12 cellular contexts compared by ENCODE assay signal in genomic region chr3:108103971-108104797, GRCh38. TPM values are rescaled to one million over a fixed set of nuclear protein-coding genes. Genes with fewer than 3 reads are reported as not detected.
DNase-seq lines count a peak whose midpoint lies in the region; ATAC-seq and TF ChIP-seq lines count a peak whose summit lies in the region.
"Had no signal": no experiment of that assay in that cellular context is flagged by ENCODE, and none has a peak within 500 bp of the region (broad histone marks: within the 10 kb centered on the region; RNA-seq: fewer than 3 reads in every experiment).

No MANE protein-coding gene starts in this region.

- H2AFZ ChIP-seq in IMR-90 (replicated peaks; ENCODE audit: low read length, poor library complexity) = peak overlapping the region; percentile 83

- in situ Hi-C loops in IMR-90 (cut with MboI; ENCODE audit: low sequenced_read_pairs) = no loop called here
- in situ Hi-C loops in SK-MEL-5 (cut with HindIII; ENCODE audit: low pct_unique_long_range_greater_than_20kb, low sequenced_read_pairs) = no loop called here

- H3K4me3 Mint-ChIP-seq in stimulated activated memory B cell treated with anti-CD40 and anti-IgM and Interleukin-4, amounts not matched to agents 10 μg/mL and 1 μg/mL and 100 μg/mL, for 72 hours = no peak overlapping the region
- no peak overlapping the region for H3K4me3 Mint-ChIP-seq in activated CD4-positive, alpha-beta T cell treated with anti-CD3 and anti-CD28 coated beads, Interleukin-2, amount 10 ng/mL, durations not matched to agents 7 days and 5 days

- peak overlapping the region; percentile 74 for H3K27ac Mint-ChIP-seq in stimulated activated memory B cell treated with anti-CD40 and anti-IgM and Interleukin-4, amounts not matched to agents 10 μg/mL and 1 μg/mL and 100 μg/mL, for 72 hours
- H3K27ac Mint-ChIP-seq in activated CD4-positive, alpha-beta T cell treated with anti-CD3 and anti-CD28 coated beads, Interleukin-2, amount 10 ng/mL, durations not matched to agents 7 days and 5 days = no peak overlapping the region

- no peak overlapping the region for H2AK9ac ChIP-seq in IMR-90 (replicated peaks; ENCODE audit: low read depth, low read length, poor library complexity)

- 0% methylated on average over 1 of the region's 10 CpGs; no CpG with 5 or more reads in 1 of the 2 experiments for WGBS in IMR-90 (ENCODE audit: extremely low coverage in 2 of 2, insufficient read length in 1 of 2), 2 experiments

- no peaks in the 10 kb centered on the region for H3K36me3 Mint-ChIP-seq in stimulated activated memory B cell treated with anti-CD40 and anti-IgM and Interleukin-4, amounts not matched to agents 10 μg/mL and 1 μg/mL and 100 μg/mL, for 72 hours
- no peaks in the 10 kb centered on the region for H3K36me3 Mint-ChIP-seq in activated CD4-positive, alpha-beta T cell treated with anti-CD3 and anti-CD28 coated beads, Interleukin-2, amount 10 ng/mL, durations not matched to agents 7 days and 5 days (ENCODE audit: low read depth)

- H3K79me1 ChIP-seq in IMR-90 (ENCODE audit: low read depth in 1 of 2, low read length in 2 of 2) = no peaks in the 10 kb centered on the region

- TF ChIP-seq CTCF in IMR-90 (conservative IDR thresholded peaks at IDR 0.05; ENCODE audit: low read depth, low read length) = no peak

- no peak overlapping the region for H4K5ac ChIP-seq in IMR-90 (ENCODE audit: low read depth, low read length)

- peak overlapping the region; percentile 23; the same call in 1 of the 2 replicates for H3K4me2 ChIP-seq in IMR-90 (ENCODE audit: low read depth, low read length)

- no peaks in the 10 kb centered on the region for H3K36me3 ChIP-seq in IMR-90 (ENCODE audit: control insufficient read depth, insufficient read depth, low read length)
- H3K36me3 ChIP-seq: adrenal gland, SJSA1 had no signal

- no peaks in the 10 kb centered on the region for H3K9me3 Mint-ChIP-seq in stimulated activated memory B cell treated with anti-CD40 and anti-IgM and Interleukin-4, amounts not matched to agents 10 μg/mL and 1 μg/mL and 100 μg/mL, for 72 hours
- no peaks in the 10 kb centered on the region for H3K9me3 Mint-ChIP-seq in activated CD4-positive, alpha-beta T cell treated with anti-CD3 and anti-CD28 coated beads, Interleukin-2, amount 10 ng/mL, durations not matched to agents 7 days and 5 days

- no peaks in the 10 kb centered on the region for H3K9me3 ChIP-seq in IMR-90 (ENCODE audit: control insufficient read depth, insufficient read depth, low read length)
- H3K9me3 ChIP-seq: adrenal gland, psoas muscle, SJSA1 had no signal

- no peak overlapping the region for H3K18ac ChIP-seq in IMR-90 (ENCODE audit: low read depth, low read length)

- H3K23ac ChIP-seq in IMR-90 (ENCODE audit: low read depth, low read length) = peak overlapping the region; percentile 48

- H3K9me1 ChIP-seq in IMR-90 (ENCODE audit: insufficient read depth, low read length) = peaks cover 6% of the 10 kb centered on the region; the same call in 1 of the 2 replicates

- H3K27ac ChIP-seq in IMR-90 (ENCODE audit: insufficient read depth, low read length) = peak overlapping the region; percentile 8; the same call in 1 of the 2 replicates
- H3K27ac ChIP-seq: adrenal gland, psoas muscle, SJSA1 had no signal

- H4K20me1 ChIP-seq in IMR-90 (ENCODE audit: insufficient read depth, low read length) = no peaks in the 10 kb centered on the region

- no peak for TF ChIP-seq POLR2A in IMR-90 (IDR thresholded peaks at IDR 0.05; ENCODE audit: low read depth, low read length)

- peak overlapping the region; percentile 3; the same call in 1 of the 2 replicates for H2AK5ac ChIP-seq in IMR-90 (ENCODE audit: low read depth, low read length)

- H3K27me3 Mint-ChIP-seq in stimulated activated memory B cell treated with anti-CD40 and anti-IgM and Interleukin-4, amounts not matched to agents 10 μg/mL and 1 μg/mL and 100 μg/mL, for 72 hours = no peaks in the 10 kb centered on the region
- no peaks in the 10 kb centered on the region for H3K27me3 Mint-ChIP-seq in activated CD4-positive, alpha-beta T cell treated with anti-CD3 and anti-CD28 coated beads, Interleukin-2, amount 10 ng/mL, durations not matched to agents 7 days and 5 days

- H3K4me1 ChIP-seq in IMR-90 (ENCODE audit: control insufficient read depth, insufficient read depth, low read length) = peaks cover 10% of the 10 kb centered on the region
- H3K4me1 ChIP-seq: adrenal gland, psoas muscle had no signal

- peak; percentile 77 for ATAC-seq in IMR-90 (ENCODE audit: low read depth)
- peak; percentile 75 for ATAC-seq in Right ventricle myocardium superior (ENCODE audit: poor library complexity)
- ATAC-seq in stimulated activated memory B cell treated with anti-CD40 and anti-IgM and Interleukin-4, amounts not matched to agents 10 μg/mL and 1 μg/mL and 100 μg/mL, for 72 hours = no peak
- ATAC-seq in GM18517 (IDR thresholded peaks at IDR 0.05; ENCODE audit: unreplicated experiment) = no peak
- ATAC-seq: psoas muscle had no signal

- DNase-seq in IMR-90 (peak; percentile 52), SK-MEL-5 (ENCODE audit: low read depth, low spot score) (peak; percentile 62), Right ventricle myocardium superior (peak; percentile 46), SIG-M5 (lab: John Stamatoyannopoulos, UW) (no peak)
- no peak for DNase-seq in activated CD4-positive, alpha-beta T cell treated with anti-CD3 and anti-CD28 coated beads, Interleukin-2, amount 10 ng/mL, durations not matched to agents 7 days and 5 days
- DNase-seq: kidney, NCI-H1417 treated with DMSO at 0.1 percent for 48 hours, psoas muscle had no signal

- H2BK20ac ChIP-seq in IMR-90 (ENCODE audit: low read depth, low read length) = peak overlapping the region; percentile 45

- no peak overlapping the region for H2BK5ac ChIP-seq in IMR-90 (ENCODE audit: low read depth, low read length, poor library complexity, severe bottlenecking)

- H3K14ac ChIP-seq in IMR-90 (replicated peaks; ENCODE audit: low read depth, low read length) = peak overlapping the region; percentile 57

- H3K56ac ChIP-seq in IMR-90 (ENCODE audit: extremely low read depth, insufficient read depth, low read length) = peak overlapping the region; percentile 30; the same call in 1 of the 2 replicates

- H4K8ac ChIP-seq in IMR-90 (ENCODE audit: low read depth in 2 of 2, low read length in 2 of 2) = peak overlapping the region in 1 of 2 experiments; percentile 60; a peak in 2 of 4 replicates

- H3K9ac ChIP-seq in IMR-90 (ENCODE audit: low read depth, low read length) = no peak overlapping the region

- POLR2A ChIA-PET in IMR-90 (lab: Charles Lee; ENCODE audit: unreplicated experiment) = no interaction called here
- POLR2A ChIA-PET in activated CD4-positive, alpha-beta T cell treated with anti-CD3 and anti-CD28 coated beads, Interleukin-2, amount 10 ng/mL, durations not matched to agents 7 days and 5 days (lab: Charles Lee) = no interaction called here

- no peaks in the 10 kb centered on the region for H3K27me3 ChIP-seq in IMR-90 (ENCODE audit: control insufficient read depth, insufficient read depth, low read length)
- H3K27me3 ChIP-seq: adrenal gland, SJSA1 had no signal

- H2BK120ac ChIP-seq in IMR-90 (ENCODE audit: low read depth, low read length) = peak overlapping the region; percentile 50

- CTCF ChIA-PET in IMR-90 (lab: Yijun Ruan, JAX) = interaction anchor here (0.6 to 1.3 kb wide), 3 partner anchors 8 to 135 kb away, joined by 3 to 4 read pairs (median 3); no protein-coding TSS in a partner anchor
- CTCF ChIA-PET in activated CD4-positive, alpha-beta T cell treated with anti-CD3 and anti-CD28 coated beads, Interleukin-2, amount 10 ng/mL, durations not matched to agents 7 days and 5 days (lab: Charles Lee) = interaction anchor here (0.9 kb wide), 1 partner anchor 9 kb away, joined by 5 read pairs; no protein-coding TSS in a partner anchor

- intact Hi-C loops in IMR-90 (cut with micrococcal nuclease) = no loop called here
- intact Hi-C loops in Right ventricle myocardium superior (cut with DNase I) = no loop called here

- H3K4ac ChIP-seq in IMR-90 (ENCODE audit: low read depth, low read length) = peak overlapping the region; percentile 49

- BruUV-seq in IMR-90 (replicated peaks; lab: Mats Ljungman, UMichigan) = no TSS peak

- peak; percentile 15; the same call in 1 of the 2 replicates for TF ChIP-seq RAD21 in IMR-90 (IDR thresholded peaks at IDR 0.05; ENCODE audit: low read length)

- dilution Hi-C loops in IMR-90 (cut with HindIII; ENCODE audit: low sequenced_read_pairs, unreplicated experiment) = no loop called here

- peak overlapping the region; percentile 17; the same call in 1 of the 3 replicates for H2BK15ac ChIP-seq in IMR-90 (ENCODE audit: low read depth, low read length)

- H4K91ac ChIP-seq in IMR-90 (ENCODE audit: insufficient read depth, low read depth, low read length) = peak overlapping the region; percentile 45; the same call in 1 of the 2 replicates

- H3K4me1 Mint-ChIP-seq in stimulated activated memory B cell treated with anti-CD40 and anti-IgM and Interleukin-4, amounts not matched to agents 10 μg/mL and 1 μg/mL and 100 μg/mL, for 72 hours = peaks cover 65% of the 10 kb centered on the region
- peaks cover 35% of the 10 kb centered on the region for H3K4me1 Mint-ChIP-seq in activated CD4-positive, alpha-beta T cell treated with anti-CD3 and anti-CD28 coated beads, Interleukin-2, amount 10 ng/mL, durations not matched to agents 7 days and 5 days

- no peak overlapping the region for H3K4me3 ChIP-seq in IMR-90 (ENCODE audit: insufficient read depth, low read depth, low read length)
- H3K4me3 ChIP-seq: adrenal gland, psoas muscle, SJSA1 had no signal

TF ChIP-seq in IMR-90, 13 proteins besides CTCF, POLR2A, EP300 and RAD21 (continues in another document):
- TF ChIP-seq FOS (IDR thresholded peaks at IDR 0.05; ENCODE audit: low read depth, low read length) = no peak
- TF ChIP-seq, protein P1, sequence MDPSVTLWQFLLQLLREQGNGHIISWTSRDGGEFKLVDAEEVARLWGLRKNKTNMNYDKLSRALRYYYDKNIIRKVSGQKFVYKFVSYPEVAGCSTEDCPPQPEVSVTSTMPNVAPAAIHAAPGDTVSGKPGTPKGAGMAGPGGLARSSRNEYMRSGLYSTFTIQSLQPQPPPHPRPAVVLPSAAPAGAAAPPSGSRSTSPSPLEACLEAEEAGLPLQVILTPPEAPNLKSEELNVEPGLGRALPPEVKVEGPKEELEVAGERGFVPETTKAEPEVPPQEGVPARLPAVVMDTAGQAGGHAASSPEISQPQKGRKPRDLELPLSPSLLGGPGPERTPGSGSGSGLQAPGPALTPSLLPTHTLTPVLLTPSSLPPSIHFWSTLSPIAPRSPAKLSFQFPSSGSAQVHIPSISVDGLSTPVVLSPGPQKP (IDR thresholded peaks at IDR 0.05; ENCODE audit: borderline replicate concordance, low read depth, low read length) = no peak

RNA-seq across cellular contexts. Expression of gene CD47, which starts 13.4 kb away (rescaled TPM):
- 52.0 and 110 TPM in 2 replicates for total RNA-seq in IMR-90 (2012; rRNA removed)
- polyA plus RNA-seq in IMR-90 (2012; rRNA removed) = 32.2 and 45.9 TPM in 2 replicates
- polyA plus RNA-seq in IMR-90 (2012; cell fraction: cytosol; rRNA removed) = 21.8 and 23.3 TPM in 2 replicates
- 14.8 and 56.7 TPM in 2 replicates for polyA plus RNA-seq in IMR-90 (2012; cell fraction: nucleus; rRNA removed; ENCODE audit: low replicate concordance)
- 138 and 169 TPM in 2 replicates for total RNA-seq in SK-MEL-5 (2014; rRNA removed; shearing (Covaris generic))
- polyA plus RNA-seq in SK-MEL-5 (2015; cell fraction: cytosol; rRNA removed) = 91.0 and 98.9 TPM in 2 replicates
- polyA plus RNA-seq in SK-MEL-5 (2015; cell fraction: nucleus; rRNA removed) = 52.1 and 64.2 TPM in 2 replicates
- 46.2 TPM for total RNA-seq in Right ventricle myocardium superior
- total RNA-seq in activated CD4-positive, alpha-beta T cell treated with anti-CD3 and anti-CD28 coated beads, Interleukin-2, amount 10 ng/mL, durations not matched to agents 7 days and 5 days = 100 to 1,000 TPM; 145 to 161 TPM

Comparison
In these comparisons a context has a peak if more than half of its experiments do, and no peak if none do; other contexts are left out.
1. ATAC-seq: peak in IMR-90 (single experiment) and Right ventricle myocardium superior (single experiment); none in stimulated activated memory B cell treated with anti-CD40 and anti-IgM and Interleukin-4, amounts not matched to agents 10 μg/mL and 1 μg/mL and 100 μg/mL, for 72 hours (single experiment) and GM18517 (single experiment).
2. DNase-seq: peak in IMR-90 (single experiment), SK-MEL-5 (single experiment) and Right ventricle myocardium superior (single experiment); none in SIG-M5 (single experiment) and activated CD4-positive, alpha-beta T cell treated with anti-CD3 and anti-CD28 coated beads, Interleukin-2, amount 10 ng/mL, durations not matched to agents 7 days and 5 days (single experiment).